ENCODE assay signal across 8 cellular contexts in the genomic region with DNA sequence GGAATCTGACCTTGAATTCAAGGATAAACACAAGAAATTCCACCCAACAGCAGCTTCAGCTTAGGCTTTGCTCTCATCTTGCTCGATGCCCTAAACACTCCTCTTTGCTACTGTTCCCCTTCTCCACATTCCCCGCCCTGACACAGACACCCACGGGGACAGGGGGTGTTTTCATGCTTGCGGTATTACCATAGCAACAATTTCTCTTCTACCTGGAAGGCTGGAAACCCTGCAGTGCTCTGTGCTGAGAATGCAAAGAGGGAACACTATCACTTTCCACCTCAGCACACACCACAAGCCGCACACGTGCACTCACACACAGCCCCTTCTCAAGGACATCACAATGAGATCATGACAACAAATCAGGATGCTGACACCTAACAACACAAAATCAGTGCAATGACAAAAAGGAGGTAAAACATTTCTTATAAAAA.
DNase-seq lines count a peak whose midpoint lies in the region; ATAC-seq lines count a peak whose summit lies in the region.

No MANE protein-coding gene starts in this region.

- WGBS in mesodermal cell (ENCODE audit: insufficient coverage in 2 of 2), 2 experiments: 53 to 69% methylated on average over 3 to 4 of the region's 6 CpGs

- DNase-seq in DMS79 treated with DMSO at 0.1 percent for 48 hours (lab: John Stamatoyannopoulos, UW) (peak; percentile 34), NCI-H1417 treated with DMSO at 0.1 percent for 48 hours (lab: John Stamatoyannopoulos, UW) (peak; percentile 21), A172 (ENCODE audit: low spot score) (no peak), T1000 (lab: John Stamatoyannopoulos, UW) (no peak)
- peak; percentile 90 for DNase-seq in activated naive CD4-positive, alpha-beta T cell treated with anti-CD3 and anti-CD28 coated beads for 36 hours
- peak; percentile 56 for DNase-seq in stimulated activated naive B cell treated with anti-CD40 and anti-IgM and Interleukin-4, amounts not matched to agents 10 μg/mL and 1 μg/mL and 100 μg/mL, for 72 hours

- peaks cover 91% of the 10 kb centered on the region for H3K4me1 Mint-ChIP-seq in activated naive CD4-positive, alpha-beta T cell treated with anti-CD3 and anti-CD28 coated beads for 36 hours (ENCODE audit: low read depth)
- peaks cover 65 to 75% of the 10 kb centered on the region in 2 donors for H3K4me1 Mint-ChIP-seq in stimulated activated naive B cell treated with anti-CD40 and anti-IgM and Interleukin-4, amounts not matched to agents 10 μg/mL and 1 μg/mL and 100 μg/mL, for 72 hours

- peaks cover 60% of the 10 kb centered on the region for H3K36me3 ChIP-seq in mesodermal cell (ENCODE audit: control insufficient read depth, insufficient read depth, low read length)

- no peaks in the 10 kb centered on the region for H3K9me3 Mint-ChIP-seq in activated naive CD4-positive, alpha-beta T cell treated with anti-CD3 and anti-CD28 coated beads for 36 hours
- no peaks in the 10 kb centered on the region for H3K9me3 Mint-ChIP-seq in stimulated activated naive B cell treated with anti-CD40 and anti-IgM and Interleukin-4, amounts not matched to agents 10 μg/mL and 1 μg/mL and 100 μg/mL, for 72 hours

- intact Hi-C loops in activated naive CD4-positive, alpha-beta T cell treated with anti-CD3 and anti-CD28 coated beads for 36 hours (cut with micrococcal nuclease): loop anchor here (2.0 to 10.0 kb wide), 8 partner anchors 57 to 1495 kb away; a partner anchor contains a TSS

- peak; percentile 54 for ATAC-seq in GM21526 (IDR thresholded peaks at IDR 0.05; ENCODE audit: low FRiP score, unreplicated experiment)
- ATAC-seq in stimulated activated naive B cell treated with anti-CD40 and anti-IgM and Interleukin-4, amounts not matched to agents 10 μg/mL and 1 μg/mL and 100 μg/mL, for 72 hours (replicated peaks): peak; percentile 60 to 67

- H3K4me3 Mint-ChIP-seq in activated naive CD4-positive, alpha-beta T cell treated with anti-CD3 and anti-CD28 coated beads for 36 hours: peak overlapping the region; percentile 8
- peak overlapping the region; percentile 34 to 57 for H3K4me3 Mint-ChIP-seq in stimulated activated naive B cell treated with anti-CD40 and anti-IgM and Interleukin-4, amounts not matched to agents 10 μg/mL and 1 μg/mL and 100 μg/mL, for 72 hours

- H3K9me3 ChIP-seq in mesodermal cell (ENCODE audit: control insufficient read depth, low read length): no peaks in the 10 kb centered on the region

- H3K27ac ChIP-seq in mesodermal cell (ENCODE audit: low read depth, low read length, severe bottlenecking): peak overlapping the region; percentile 81

- H3K4me3 ChIP-seq in mesodermal cell (ENCODE audit: extremely low read depth, insufficient read depth, low read length, poor library complexity, severe bottlenecking): no peak overlapping the region

- H3K36me3 Mint-ChIP-seq in activated naive CD4-positive, alpha-beta T cell treated with anti-CD3 and anti-CD28 coated beads for 36 hours (ENCODE audit: low read depth): peaks cover 18% of the 10 kb centered on the region
- peaks cover 36 to 56% of the 10 kb centered on the region in 2 donors for H3K36me3 Mint-ChIP-seq in stimulated activated naive B cell treated with anti-CD40 and anti-IgM and Interleukin-4, amounts not matched to agents 10 μg/mL and 1 μg/mL and 100 μg/mL, for 72 hours

- peak overlapping the region; percentile 97 for H3K27ac Mint-ChIP-seq in activated naive CD4-positive, alpha-beta T cell treated with anti-CD3 and anti-CD28 coated beads for 36 hours
- H3K27ac Mint-ChIP-seq in stimulated activated naive B cell treated with anti-CD40 and anti-IgM and Interleukin-4, amounts not matched to agents 10 μg/mL and 1 μg/mL and 100 μg/mL, for 72 hours: peak overlapping the region; percentile 82

- no peaks in the 10 kb centered on the region for H3K27me3 Mint-ChIP-seq in activated naive CD4-positive, alpha-beta T cell treated with anti-CD3 and anti-CD28 coated beads for 36 hours (ENCODE audit: low read depth)
- H3K27me3 Mint-ChIP-seq in stimulated activated naive B cell treated with anti-CD40 and anti-IgM and Interleukin-4, amounts not matched to agents 10 μg/mL and 1 μg/mL and 100 μg/mL, for 72 hours: no peaks in the 10 kb centered on the region

- CTCF ChIA-PET in activated naive CD4-positive, alpha-beta T cell treated with anti-CD3 and anti-CD28 coated beads for 36 hours (lab: Charles Lee): interaction anchor here (1.0 to 2.2 kb wide), 4 partner anchors 11 to 142 kb away, joined by 4 to 9 read pairs (median 7); no protein-coding TSS in a partner anchor

- H3K4me1 ChIP-seq in mesodermal cell (ENCODE audit: control insufficient read depth, insufficient read depth, low read length, poor library complexity, severe bottlenecking): peaks cover 45% of the 10 kb centered on the region

Comparison
In these comparisons a context has a peak if more than half of its experiments do, and no peak if none do; other contexts are left out.
1. DNase-seq: peak in DMS79 treated with DMSO at 0.1 percent for 48 hours (single experiment), NCI-H1417 treated with DMSO at 0.1 percent for 48 hours (single experiment), activated naive CD4-positive, alpha-beta T cell treated with anti-CD3 and anti-CD28 coated beads for 36 hours (single experiment) and stimulated activated naive B cell treated with anti-CD40 and anti-IgM and Interleukin-4, amounts not matched to agents 10 μg/mL and 1 μg/mL and 100 μg/mL, for 72 hours (single experiment); none in A172 (single experiment) and T1000 (single experiment).